30 cellular contexts compared by ENCODE assay signal in the genomic region with DNA sequence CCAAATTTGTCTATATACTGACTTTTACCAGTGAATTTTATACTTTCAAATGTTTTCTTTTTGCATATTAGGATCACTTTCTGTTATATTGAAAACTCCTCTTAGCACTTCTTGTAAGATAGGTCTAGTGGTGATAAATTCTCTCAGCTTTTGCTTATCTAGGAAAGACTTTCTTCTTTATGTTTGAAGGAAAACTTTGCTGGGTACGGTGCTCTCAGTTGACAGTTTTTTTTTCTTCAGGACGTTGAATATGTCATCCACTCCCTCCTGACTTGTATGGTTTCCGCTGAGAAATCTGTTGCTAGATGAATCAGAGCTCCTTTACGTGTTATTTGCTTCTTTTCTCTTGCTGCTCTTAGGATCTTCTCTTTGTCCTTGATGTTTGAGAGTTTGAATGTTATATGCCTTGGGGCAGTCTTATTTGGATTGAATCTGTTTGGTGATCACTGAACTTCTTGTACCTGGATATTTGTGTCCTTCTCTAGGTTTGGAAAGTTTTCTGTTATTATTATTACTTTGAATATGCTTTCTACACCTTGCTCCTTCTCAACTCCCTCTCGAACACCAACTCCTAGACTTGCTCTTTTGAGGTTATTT. TPM values are rescaled to one million over a fixed set of nuclear protein-coding genes. Genes with fewer than 3 reads are reported as not detected.
"Had no signal": no experiment of that assay in that cellular context is flagged by ENCODE, and none has a peak within 500 bp of the region (broad histone marks: within the 10 kb centered on the region; RNA-seq: fewer than 3 reads in every experiment).

No MANE protein-coding gene starts in this region.

- H3K79me2 ChIP-seq: hepatocyte had no signal

- DNase-seq: effector CD8-positive, alpha-beta T cell; foreskin keratinocyte; heart left ventricle; kidney; natural killer cell; occipital lobe; ovary; posterior cingulate gyrus; psoas muscle; right cardiac atrium; spleen; stimulated activated CD4-positive, alpha-beta T cell treated with anti-CD3 and anti-CD28 coated beads, Interleukin-4, amount 100 ng/mL, for 4 hours; stimulated activated naive CD8-positive, alpha-beta T cell treated with anti-CD3 and anti-CD28 coated beads, Interleukin-15, Interleukin-2, amounts not matched to agents 100 U/mL and 50 U/mL, for 24 hours; upper lobe of left lung had no signal

- H3K4me1 Mint-ChIP-seq: memory B cell; natural killer cell; stimulated activated memory B cell treated with anti-CD40 and anti-IgM and Interleukin-4, amounts not matched to agents 10 μg/mL and 1 μg/mL and 100 μg/mL, for 72 hours had no signal

- H3K4me1 ChIP-seq: esophagus muscularis mucosa, foreskin keratinocyte, gastroesophageal sphincter, heart left ventricle, psoas muscle, spleen, tibial nerve, upper lobe of left lung had no signal

- H3K9me3 ChIP-seq: gastroesophageal sphincter, thoracic aorta, upper lobe of left lung had no signal

- FAIRE-seq: endothelial cell of umbilical vein, kidney had no signal

- H2AFZ ChIP-seq: hepatocyte had no signal

- H3K4me3 ChIP-seq: esophagus muscularis mucosa, gastroesophageal sphincter, heart left ventricle, hepatocyte, lung, ovary, psoas muscle, skin epidermis, spleen, thoracic aorta, tibial nerve, upper lobe of left lung had no signal

- H3K27ac ChIP-seq: esophagus muscularis mucosa, foreskin keratinocyte, gastroesophageal sphincter, heart left ventricle, hepatocyte, ovary, psoas muscle, skin epidermis, spleen, thoracic aorta, tibial nerve, upper lobe of left lung had no signal

- H3K27me3 ChIP-seq: gastroesophageal sphincter, hepatocyte, ovary, tibial nerve, upper lobe of left lung had no signal

- H3K4me3 Mint-ChIP-seq: memory B cell; natural killer cell; stimulated activated memory B cell treated with anti-CD40 and anti-IgM and Interleukin-4, amounts not matched to agents 10 μg/mL and 1 μg/mL and 100 μg/mL, for 72 hours had no signal

- H3K4me2 ChIP-seq: hepatocyte had no signal

- ATAC-seq: gastroesophageal sphincter; heart left ventricle; psoas muscle; right cardiac atrium; stimulated activated memory B cell treated with anti-CD40 and anti-IgM and Interleukin-4, amounts not matched to agents 10 μg/mL and 1 μg/mL and 100 μg/mL, for 72 hours; stimulated activated naive CD8-positive, alpha-beta T cell treated with anti-CD3 and anti-CD28 coated beads, Interleukin-15, Interleukin-2, amounts not matched to agents 100 U/mL and 50 U/mL, for 24 hours had no signal

- H3K27ac Mint-ChIP-seq: memory B cell; natural killer cell; stimulated activated memory B cell treated with anti-CD40 and anti-IgM and Interleukin-4, amounts not matched to agents 10 μg/mL and 1 μg/mL and 100 μg/mL, for 72 hours had no signal

- H3K36me3 ChIP-seq: esophagus muscularis mucosa, gastroesophageal sphincter, heart left ventricle, ovary, spleen, thoracic aorta, tibial nerve, upper lobe of left lung had no signal

RNA-seq across cellular contexts. Expression of a gene that starts 44.0 kb away (rescaled TPM):
- total RNA-seq: endothelial cell of umbilical vein, epithelial cell of proximal tubule, esophagus muscularis mucosa, fibroblast of lung, foreskin keratinocyte, gastroesophageal sphincter, heart left ventricle, hepatocyte, kidney, left lobe of liver, liver, lung, natural killer cell, occipital lobe, ovary, psoas muscle, renal cortical epithelial cell, right cardiac atrium, spleen, thoracic aorta, tibial nerve, upper lobe of left lung had no signal
- polyA plus RNA-seq: endothelial cell of umbilical vein, fibroblast of lung, foreskin keratinocyte, hepatocyte, neural cell, ovary, right cardiac atrium had no signal
